Comparison of ENCODE assay signal across 8 cellular contexts in genomic region chr1:9009438-9010366, GRCh38. TPM values are rescaled to one million over a fixed set of nuclear protein-coding genes. Genes with fewer than 3 reads are reported as not detected.
A peak's percentile ranks its signal among the peaks of the same experiment; 100 is the strongest.
DNase-seq lines count a peak whose midpoint lies in the region; ATAC-seq, FAIRE-seq and TF ChIP-seq lines count a peak whose summit lies in the region.

No MANE protein-coding gene starts in this region.

- TF ChIP-seq CTCF in PC-3 (conservative IDR thresholded peaks at IDR 0.05; ENCODE audit: low read depth, low read length) (peak; percentile 69), endothelial cell of umbilical vein (IDR thresholded peaks at IDR 0.05; ENCODE audit: extremely low read depth in 1 of 2, insufficient read depth in 1 of 2, low read depth in 1 of 2, low read length in 2 of 2) (peak; percentile 63 to 83), ovary (IDR thresholded peaks at IDR 0.05) (peak in 2 of 3 donors; percentile 19 to 46), coronary artery (IDR thresholded peaks at IDR 0.05) (no peak)

- POLR2A ChIA-PET in PC-3 (lab: Charles Lee; ENCODE audit: unreplicated experiment) (no interaction called here), endothelial cell of umbilical vein (lab: Charles Lee) (no interaction called here)

- 69 to 70% (median 69%) methylated on average over 21 of the region's 21 CpGs for WGBS in ovary, 3 donors

- no peaks in the 10 kb centered on the region for H3K27me3 ChIP-seq in PC-3 (ENCODE audit: low read length)
- H3K27me3 ChIP-seq in endothelial cell of umbilical vein (ENCODE audit: control insufficient read depth in 2 of 2, insufficient read depth in 2 of 2, low read length in 2 of 2), result no peaks in the 10 kb centered on the region
- no peaks in the 10 kb centered on the region for H3K27me3 ChIP-seq in ovary

- H3K79me2 ChIP-seq in PC-3 (ENCODE audit: low read length), result no peaks in the 10 kb centered on the region
- H3K79me2 ChIP-seq in endothelial cell of umbilical vein (ENCODE audit: control insufficient read depth, insufficient read depth, low read length), result no peaks in the 10 kb centered on the region

- H3K27ac ChIP-seq in PC-3 (ENCODE audit: low read length), result no peak overlapping the region
- H3K27ac ChIP-seq in endothelial cell of umbilical vein (ENCODE audit: insufficient read depth, low read depth, low read length), result no peak overlapping the region
- no peak overlapping the region for H3K27ac ChIP-seq in ovary
- H3K27ac ChIP-seq in coronary artery, result no peak overlapping the region

- H3K4me3 ChIP-seq in PC-3 (ENCODE audit: low read length) (no peak overlapping the region), endothelial cell of umbilical vein (replicated peaks in 1 of 3; ENCODE audit: insufficient read depth in 1 of 3, low read depth in 1 of 3, low read length in 3 of 3) (no peak overlapping the region), ovary (no peak overlapping the region), coronary artery (no peak overlapping the region)

- no peaks in the 10 kb centered on the region for H3K9me2 ChIP-seq in PC-3 (replicated peaks; ENCODE audit: low read length)

- TF ChIP-seq POLR2A in endothelial cell of umbilical vein (IDR thresholded peaks at IDR 0.05; ENCODE audit: low read depth, low read length), result no peak
- no peak for TF ChIP-seq POLR2A in ovary (IDR thresholded peaks at IDR 0.05)

- no peaks in the 10 kb centered on the region for H4K20me1 ChIP-seq in PC-3 (ENCODE audit: low read length)
- no peaks in the 10 kb centered on the region for H4K20me1 ChIP-seq in endothelial cell of umbilical vein (replicated peaks; ENCODE audit: control insufficient read depth, extremely low read depth, insufficient read depth, low read length)

- FAIRE-seq in endothelial cell of umbilical vein (lab: Jason Lieb, UNC), result peak; percentile 68

- peak; percentile 37 for DNase-seq in activated T-cell treated with anti-CD3 and anti-CD28 coated beads for 48 hours (ENCODE audit: low read depth)
- no peak for DNase-seq in activated T-cell treated with anti-CD3 and anti-CD28 coated beads for 4 hours
- DNase-seq in PC-3, result peak; percentile 33
- peak; percentile 40 for DNase-seq in endothelial cell of umbilical vein (ENCODE audit: low read depth, low spot score)
- DNase-seq in ovary, result peak in 4 of 5 donors; percentile 36 to 60 (median 42)
- no peak for DNase-seq in coronary artery (ENCODE audit: low spot score)
- DNase-seq in globus pallidus (ENCODE audit: low spot score), result no peak

- no peaks in the 10 kb centered on the region for H3K9me1 ChIP-seq in endothelial cell of umbilical vein (replicated peaks; ENCODE audit: control insufficient read depth, extremely low read depth, insufficient read depth, low read length)

- dilution Hi-C loops in endothelial cell of umbilical vein (cut with MboI; ENCODE audit: extremely low pct_ligation_motif_present, low sequenced_read_pairs), result no loop called here

- H3F3A ChIP-seq in PC-3 (ENCODE audit: low read length, unreplicated experiment), result no peaks in the 10 kb centered on the region

- BruUV-seq in PC-3 (replicated peaks; lab: Mats Ljungman, UMichigan) (no TSS peak), endothelial cell of umbilical vein (replicated peaks; lab: Mats Ljungman, UMichigan) (no TSS peak)

- H2AFZ ChIP-seq in PC-3 (ENCODE audit: low read length), result no peak overlapping the region
- no peak overlapping the region for H2AFZ ChIP-seq in endothelial cell of umbilical vein (ENCODE audit: low read depth, low read length)

- no peaks in the 10 kb centered on the region for H3K36me3 ChIP-seq in PC-3 (ENCODE audit: low read depth, low read length)
- H3K36me3 ChIP-seq in endothelial cell of umbilical vein (ENCODE audit: control insufficient read depth in 2 of 2, extremely low read depth in 1 of 2, insufficient read depth in 2 of 2, low read length in 2 of 2), result no peaks in the 10 kb centered on the region
- no peaks in the 10 kb centered on the region for H3K36me3 ChIP-seq in ovary

- intact Hi-C loops in PC-3 (cut with micrococcal nuclease) (no loop called here), endothelial cell of umbilical vein (cut with micrococcal nuclease) (loop anchor here (1.0 to 10.0 kb wide), 4 partner anchors 47 to 185 kb away; no protein-coding TSS in a partner anchor), ovary (cut with DNase I) (loop anchor here in 3 of 4 donors (5.0 to 10.0 kb wide), 4 partner anchors 85 to 1005 kb away; no protein-coding TSS in a partner anchor)

- CTCF ChIA-PET in PC-3 (lab: Charles Lee) (no interaction called here), endothelial cell of umbilical vein (lab: Charles Lee) (interaction anchor here (1.1 to 5.5 kb wide), 3 partner anchors 33 to 186 kb away, joined by 3 to 46 read pairs (median 3); no protein-coding TSS in a partner anchor)

- H3K9ac ChIP-seq in PC-3 (ENCODE audit: low read length) (no peak overlapping the region), endothelial cell of umbilical vein (replicated peaks; ENCODE audit: extremely low read depth, insufficient read depth, low read length) (no peak overlapping the region)

- H3K9me3 ChIP-seq in PC-3 (ENCODE audit: low read length) (no peaks in the 10 kb centered on the region), endothelial cell of umbilical vein (replicated peaks; ENCODE audit: control insufficient read depth, insufficient read depth, low read length) (no peaks in the 10 kb centered on the region), ovary (no peaks in the 10 kb centered on the region)

- TF ChIP-seq EP300 in ovary (IDR thresholded peaks at IDR 0.05), result no peak

- peak; percentile 34 for ATAC-seq in PC-3
- no peak for ATAC-seq in GM21619 (IDR thresholded peaks at IDR 0.05; ENCODE audit: unreplicated experiment)

- H3K4me2 ChIP-seq in PC-3 (ENCODE audit: low read length), result no peak overlapping the region
- no peak overlapping the region for H3K4me2 ChIP-seq in endothelial cell of umbilical vein (ENCODE audit: insufficient read depth, low read length)

- H3K4me1 ChIP-seq in PC-3 (ENCODE audit: insufficient read depth, low read length) (no peaks in the 10 kb centered on the region), endothelial cell of umbilical vein (ENCODE audit: control insufficient read depth, extremely low read depth, insufficient read depth, low read length) (peaks cover 3% of the 10 kb centered on the region), ovary (ENCODE audit: insufficient read depth) (no peaks in the 10 kb centered on the region)

TF ChIP-seq in endothelial cell of umbilical vein, 7 proteins besides CTCF, POLR2A, EP300 and RAD21:
- TF ChIP-seq GATA2 (IDR thresholded peaks at IDR 0.05; ENCODE audit: insufficient read depth, insufficient read length, low read depth, low read length) (no peak), EZH2 (IDR thresholded peaks at IDR 0.05; ENCODE audit: borderline replicate concordance, low read depth, low read length, severe bottlenecking) (no peak)

RNA-seq across cellular contexts. Expression of gene SLC2A7, which starts 16.5 kb away (rescaled TPM):
- not detected in 2 replicates for total RNA-seq in PC-3 (2014; rRNA removed)
- total RNA-seq in endothelial cell of umbilical vein, result not detected in 2 replicates
- polyA plus RNA-seq in endothelial cell of umbilical vein, result not detected in 2 replicates
- polyA plus RNA-seq in endothelial cell of umbilical vein (2011; cell fraction: cytosol; rRNA removed), result not detected in 2 replicates
- not detected in 2 replicates for polyA plus RNA-seq in endothelial cell of umbilical vein (2011; cell fraction: nucleus; rRNA removed)
- not detected in 2 replicates for polyA plus RNA-seq in endothelial cell of umbilical vein (2012)
- polyA minus RNA-seq in endothelial cell of umbilical vein, result not detected in 2 replicates
- polyA minus RNA-seq in endothelial cell of umbilical vein (2011; cell fraction: cytosol; rRNA and poly(A)+ RNA removed), result not detected
- polyA minus RNA-seq in endothelial cell of umbilical vein (2011; cell fraction: nucleus; rRNA and poly(A)+ RNA removed), result not detected in 2 replicates
- not detected for total RNA-seq in ovary
- polyA plus RNA-seq in ovary, result not detected

RNA-seq across cellular contexts. Expression of gene SLC2A5, which starts 59.7 kb away (rescaled TPM):
- total RNA-seq in PC-3 (2014; rRNA removed) (not detected in 2 replicates), endothelial cell of umbilical vein (not detected in 2 replicates), ovary (10 to 100 TPM in 1 of 7 donors, 1 to 10 TPM in 6; 3.4 to 19.4 (median 5.6) TPM)
- polyA plus RNA-seq in endothelial cell of umbilical vein (not detected in 2 replicates), ovary (1 to 10 TPM in 1 of 2 donors, under 1 TPM in 1; 0.64 to 6.7 TPM)
- not detected in 2 replicates for polyA plus RNA-seq in endothelial cell of umbilical vein (2011; cell fraction: cytosol; rRNA removed)
- polyA plus RNA-seq in endothelial cell of umbilical vein (2011; cell fraction: nucleus; rRNA removed), result not detected in 2 replicates
- not detected in 2 replicates for polyA plus RNA-seq in endothelial cell of umbilical vein (2012)
- polyA minus RNA-seq in endothelial cell of umbilical vein, result not detected in 2 replicates
- not detected for polyA minus RNA-seq in endothelial cell of umbilical vein (2011; cell fraction: cytosol; rRNA and poly(A)+ RNA removed)
- not detected in 2 replicates for polyA minus RNA-seq in endothelial cell of umbilical vein (2011; cell fraction: nucleus; rRNA and poly(A)+ RNA removed)

Comparison
In these comparisons a context has a peak if more than half of its experiments do, and no peak if none do; other contexts are left out.
1. DNase-seq: peak in activated T-cell treated with anti-CD3 and anti-CD28 coated beads for 48 hours (single experiment), PC-3 (single experiment), endothelial cell of umbilical vein (single experiment) and ovary (4 of 5); none in activated T-cell treated with anti-CD3 and anti-CD28 coated beads for 4 hours (single experiment), coronary artery (single experiment) and globus pallidus (single experiment).